In the genomic region with DNA sequence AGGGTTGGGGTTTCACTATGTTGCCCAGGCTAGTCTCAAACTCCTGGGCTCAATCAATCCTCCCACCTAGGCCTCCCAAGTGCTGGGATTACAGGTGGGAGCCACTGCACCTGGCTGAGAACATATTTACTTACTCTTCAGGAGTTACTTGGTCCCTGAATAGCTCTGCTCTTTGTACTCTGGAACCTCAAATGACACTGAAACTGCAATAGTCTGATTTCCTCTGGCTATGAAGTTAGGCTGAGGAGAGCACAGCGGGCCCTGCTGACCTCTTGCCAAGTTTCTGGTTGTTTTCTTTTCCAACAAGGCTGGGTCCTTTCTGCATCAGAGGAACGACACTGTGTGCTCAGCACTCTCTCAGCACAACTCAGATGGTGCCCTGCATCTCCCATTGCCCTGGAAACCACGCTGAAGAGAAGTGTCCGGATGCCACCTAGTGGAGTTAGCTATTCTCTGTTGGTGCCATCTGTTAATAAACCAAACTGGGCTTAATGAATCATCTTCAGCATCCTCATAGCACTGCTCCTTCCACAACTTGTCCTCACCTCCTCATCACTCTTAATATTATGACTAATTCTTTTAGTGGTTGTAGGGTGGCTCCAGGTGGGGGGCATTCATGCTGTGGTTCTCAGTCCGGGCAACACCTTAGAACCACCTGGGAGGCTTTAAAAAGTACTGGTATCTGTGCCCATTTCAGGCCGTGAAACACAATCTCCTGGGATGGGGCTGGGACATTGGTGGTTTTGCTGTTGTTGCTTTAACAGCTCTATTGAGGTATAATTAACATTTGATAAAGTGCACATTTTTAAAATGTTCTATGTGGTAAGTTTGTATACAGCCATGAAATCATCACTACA, we compare ENCODE assay signal across 1 cellular context.
TF ChIP-seq lines count a peak whose summit lies in the region.

No MANE protein-coding gene starts in this region.

TF ChIP-seq in SK-N-SH treated with all-trans-retinoic acid at 6 μM for 48 hours, 23 proteins besides CTCF, POLR2A, EP300 and RAD21 (continued from another document):
- no peak for TF ChIP-seq ZNF70 (CRISPR knock-in tag; IDR thresholded peaks at IDR 0.05)
